Comparison of ENCODE assay signal across 10 cellular contexts in genomic region chr6:12150812-12151432, GRCh38.
A peak's percentile ranks its signal among the peaks of the same experiment; 100 is the strongest.
DNase-seq lines count a peak whose midpoint lies in the region; ATAC-seq and TF ChIP-seq lines count a peak whose summit lies in the region.
"Had no signal": no experiment of that assay in that cellular context is flagged by ENCODE, and none has a peak within 500 bp of the region (broad histone marks: within the 10 kb centered on the region; RNA-seq: fewer than 3 reads in every experiment).

No MANE protein-coding gene starts in this region.

- DNase-seq in GM12865 (ENCODE audit: low read depth) (peak; percentile 49), NB4 (ENCODE audit: low read depth) (peak; percentile 56), astrocyte of the cerebellum (ENCODE audit: low read depth) (no peak), memory B cell (ENCODE audit: low spot score in 2 of 2) (no peak), AG08396 (ENCODE audit: low spot score) (no peak), foreskin melanocyte (no peak), H4 (ENCODE audit: low spot score) (no peak)
- DNase-seq: naive B cell had no signal

- ATAC-seq in memory B cell (ENCODE audit: low read depth) (peak; percentile 55), HG02610 (IDR thresholded peaks at IDR 0.05; ENCODE audit: unreplicated experiment) (no peak)
- ATAC-seq: T-helper 17 cell had no signal

- H3K27me3 Mint-ChIP-seq in memory B cell = no peaks in the 10 kb centered on the region
- H3K27me3 Mint-ChIP-seq: naive B cell, T-helper 17 cell had no signal

- H3K9me3 Mint-ChIP-seq in memory B cell = peaks cover 2% of the 10 kb centered on the region
- H3K9me3 Mint-ChIP-seq: naive B cell had no signal

- no peak for TF ChIP-seq POLR2A in NB4 (IDR thresholded peaks at IDR 0.05; ENCODE audit: extremely low read depth, insufficient read length)

- TF ChIP-seq CTCF in GM12865 (IDR thresholded peaks at IDR 0.05; ENCODE audit: insufficient read depth, low read depth, low read length, missing control alignments) (peak; percentile 38), NB4 (IDR thresholded peaks at IDR 0.05; ENCODE audit: low read depth, low read length) (peak; percentile 68), astrocyte of the cerebellum (IDR thresholded peaks at IDR 0.05; ENCODE audit: low read depth, low read length, missing control alignments) (peak; percentile 60)

- peaks cover 23% of the 10 kb centered on the region for H3K36me3 Mint-ChIP-seq in memory B cell

- H3K4me1 Mint-ChIP-seq in memory B cell = peaks cover 14% of the 10 kb centered on the region

- H3K4me3 Mint-ChIP-seq in memory B cell = no peak overlapping the region
- H3K4me3 Mint-ChIP-seq: naive B cell, T-helper 17 cell had no signal

- peak overlapping the region; percentile 25 for H3K27ac Mint-ChIP-seq in memory B cell
- H3K27ac Mint-ChIP-seq: naive B cell, T-helper 17 cell had no signal

- in situ Hi-C loops in astrocyte of the cerebellum (cut with HindIII; ENCODE audit: low sequenced_read_pairs) = no loop called here

- no peak overlapping the region for H3K4me3 ChIP-seq in GM12865 (ENCODE audit: low read depth, low read length)
- no peak overlapping the region for H3K4me3 ChIP-seq in NB4 (ENCODE audit: low read depth, low read length)
- no peak overlapping the region for H3K4me3 ChIP-seq in astrocyte of the cerebellum (ENCODE audit: low read depth, low read length)

Comparison
In these comparisons a context has a peak if more than half of its experiments do, and no peak if none do; other contexts are left out.
1. DNase-seq: peak in GM12865 (single experiment) and NB4 (single experiment); none in astrocyte of the cerebellum (single experiment), memory B cell (0 of 2), AG08396 (single experiment), foreskin melanocyte (single experiment) and H4 (single experiment).
2. Peak in every context shown above with its lines, with median percentiles within 50 percentile points of each other: CTCF ChIP-seq.